ENCODE assay signal across 15 cellular contexts in the genomic region with DNA sequence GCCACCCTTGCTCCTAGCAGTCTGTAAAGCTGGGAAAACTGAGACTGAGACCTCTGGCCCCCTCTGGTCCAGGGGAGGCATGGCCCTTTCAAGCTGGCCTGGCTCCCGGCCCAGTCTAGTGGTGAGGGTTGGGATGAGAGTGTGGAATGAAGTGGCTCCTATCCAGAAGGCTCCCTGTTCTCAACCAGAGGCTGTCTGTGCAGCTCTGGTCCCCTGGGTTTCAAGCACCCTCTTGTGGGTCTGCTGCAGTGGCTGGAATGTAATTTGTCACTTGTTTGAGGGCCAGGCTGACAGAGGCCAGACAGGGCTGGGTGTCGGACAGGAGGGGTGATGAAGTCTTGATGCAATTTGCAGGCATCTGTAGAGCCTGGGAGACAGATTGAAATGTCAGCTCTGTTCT. TPM values are rescaled to one million over a fixed set of nuclear protein-coding genes. Genes with fewer than 3 reads are reported as not detected.
A peak's percentile ranks its signal among the peaks of the same experiment; 100 is the strongest.
DNase-seq lines count a peak whose midpoint lies in the region; ATAC-seq and TF ChIP-seq lines count a peak whose summit lies in the region.
"Had no signal": no experiment of that assay in that cellular context is flagged by ENCODE, and none has a peak within 500 bp of the region (broad histone marks: within the 10 kb centered on the region; RNA-seq: fewer than 3 reads in every experiment).

No MANE protein-coding gene starts in this region.

- peaks cover 0 to 3% (median 0%) of the 10 kb centered on the region in 8 donors for H3K9me3 Mint-ChIP-seq in CD4-positive, alpha-beta memory T cell
- no peaks in the 10 kb centered on the region for H3K9me3 Mint-ChIP-seq in activated naive CD8-positive, alpha-beta T cell treated with anti-CD3 and anti-CD28 coated beads for 36 hours

- peaks cover 31% of the 10 kb centered on the region for H3K4me1 ChIP-seq in body of pancreas
- no peaks in the 10 kb centered on the region for H3K4me1 ChIP-seq in CD4-positive, alpha-beta memory T cell (ENCODE audit: insufficient read depth, low read length)

- no peak for ATAC-seq in body of pancreas
- ATAC-seq: left lobe of liver had no signal

- no peak for TF ChIP-seq POLR2A in body of pancreas (IDR thresholded peaks at IDR 0.05)

- H3K27ac Mint-ChIP-seq in CD4-positive, alpha-beta memory T cell: peak overlapping the region in 1 of 7 donors; percentile 22
- no peak overlapping the region for H3K27ac Mint-ChIP-seq in activated naive CD8-positive, alpha-beta T cell treated with anti-CD3 and anti-CD28 coated beads for 36 hours

- CTCF ChIA-PET in BJ (lab: Yijun Ruan, JAX): interaction anchor here (0.6 to 9.1 kb wide), 10 partner anchors 8 to 147 kb away, joined by 3 to 139 read pairs (median 4); no protein-coding TSS in a partner anchor
- CTCF ChIA-PET in CD4-positive, alpha-beta memory T cell (lab: Charles Lee; ENCODE audit: partially characterized antibody): interaction anchor here (0.7 to 2.9 kb wide), 4 partner anchors 8 to 150 kb away, joined by 3 to 16 read pairs (median 3); no protein-coding TSS in a partner anchor

- H3K27ac ChIP-seq in body of pancreas: no peak overlapping the region
- no peak overlapping the region for H3K27ac ChIP-seq in CD4-positive, alpha-beta memory T cell (ENCODE audit: low read depth, low read length)
- H3K27ac ChIP-seq: esophagus squamous epithelium, thoracic aorta had no signal

- H3K4me3 ChIP-seq in BJ (ENCODE audit: low read depth, low read length) (no peak overlapping the region), body of pancreas (no peak overlapping the region)
- H3K4me3 ChIP-seq in CD4-positive, alpha-beta memory T cell (ENCODE audit: low read length in 2 of 2): no peak overlapping the region
- H3K4me3 ChIP-seq: esophagus squamous epithelium, thoracic aorta had no signal

- POLR2A ChIA-PET in BJ (lab: Charles Lee): no interaction called here
- POLR2A ChIA-PET in CD4-positive, alpha-beta memory T cell (lab: Charles Lee; ENCODE audit: partially characterized antibody): no interaction called here

- H3K27me3 Mint-ChIP-seq in CD4-positive, alpha-beta memory T cell: peaks cover 0 to 6% of the 10 kb centered on the region in 2 donors
- H3K27me3 Mint-ChIP-seq in activated naive CD8-positive, alpha-beta T cell treated with anti-CD3 and anti-CD28 coated beads for 36 hours: no peaks in the 10 kb centered on the region

- H3K4me3 Mint-ChIP-seq in CD4-positive, alpha-beta memory T cell: no peak overlapping the region
- H3K4me3 Mint-ChIP-seq in activated naive CD8-positive, alpha-beta T cell treated with anti-CD3 and anti-CD28 coated beads for 36 hours: no peak overlapping the region

- TF ChIP-seq CTCF in BJ (IDR thresholded peaks at IDR 0.05; ENCODE audit: insufficient read depth, low read depth, low read length): peak; percentile 31; the same call in 1 of the 2 replicates
- TF ChIP-seq CTCF in body of pancreas (IDR thresholded peaks at IDR 0.05): no peak

- DNase-seq in BJ (ENCODE audit: low read depth) (no peak), NCI-H1105 (lab: John Stamatoyannopoulos, UW) (peak; percentile 33), body of pancreas (peak in 3 of 4 donors; percentile 26 to 49 (median 31)), islet precursor cell (peak; percentile 88), HUDEP-2 (lab: John Stamatoyannopoulos, UW; ENCODE audit: unreplicated experiment in 76 of 76) (no peak)
- DNase-seq in stimulated activated CD4-positive, alpha-beta T cell treated with anti-CD3 and anti-CD28 coated beads, Interleukin-4, amount 100 ng/mL, for 4 hours: no peak
- DNase-seq in CD4-positive, alpha-beta memory T cell: no peak
- DNase-seq in activated naive CD8-positive, alpha-beta T cell treated with anti-CD3 and anti-CD28 coated beads for 36 hours: no peak
- DNase-seq: Caco-2, esophagus squamous epithelium, NCI-H1048 had no signal

- H3K27me3 ChIP-seq in BJ (ENCODE audit: control insufficient read depth, insufficient read depth, low read length) (peaks cover 27% of the 10 kb centered on the region), body of pancreas (no peaks in the 10 kb centered on the region)
- H3K27me3 ChIP-seq in CD4-positive, alpha-beta memory T cell (ENCODE audit: insufficient read depth, low read length): no peaks in the 10 kb centered on the region

- H3K36me3 ChIP-seq in BJ (ENCODE audit: control insufficient read depth, insufficient read depth, low read length) (no peaks in the 10 kb centered on the region), body of pancreas (replicated peaks in 1 of 2; ENCODE audit: insufficient read depth in 1 of 2, low read depth in 2 of 2) (no peaks in the 10 kb centered on the region)
- no peaks in the 10 kb centered on the region for H3K36me3 ChIP-seq in CD4-positive, alpha-beta memory T cell (ENCODE audit: insufficient read depth, low read length)
- H3K36me3 ChIP-seq: esophagus squamous epithelium, thoracic aorta had no signal

- no peaks in the 10 kb centered on the region for H3K36me3 Mint-ChIP-seq in CD4-positive, alpha-beta memory T cell
- H3K36me3 Mint-ChIP-seq in activated naive CD8-positive, alpha-beta T cell treated with anti-CD3 and anti-CD28 coated beads for 36 hours: no peaks in the 10 kb centered on the region

- peaks cover 0 to 1% (median 0%) of the 10 kb centered on the region in 4 donors for H3K4me1 Mint-ChIP-seq in CD4-positive, alpha-beta memory T cell
- H3K4me1 Mint-ChIP-seq in activated naive CD8-positive, alpha-beta T cell treated with anti-CD3 and anti-CD28 coated beads for 36 hours: peaks cover 2% of the 10 kb centered on the region

- H3K9me3 ChIP-seq in body of pancreas: no peaks in the 10 kb centered on the region
- no peaks in the 10 kb centered on the region for H3K9me3 ChIP-seq in CD4-positive, alpha-beta memory T cell (ENCODE audit: control insufficient read depth in 1 of 2, low read length in 2 of 2)
- H3K9me3 ChIP-seq: Caco-2, esophagus squamous epithelium, thoracic aorta had no signal

- intact Hi-C loops in body of pancreas (cut with DNase I): no loop called here
- intact Hi-C loops in CD4-positive, alpha-beta memory T cell (cut with micrococcal nuclease): no loop called here

- 64 to 83% methylated on average over 1 to 2 of the region's 2 CpGs for WGBS in body of pancreas, 2 donors

RNA-seq across cellular contexts. Expression of gene PHF12, which starts 22.1 kb away (rescaled TPM):
- polyA plus RNA-seq in BJ (2011; rRNA removed): 10.4 and 16.5 TPM in 2 replicates
- 40.5 and 42.1 TPM in 2 replicates for polyA minus RNA-seq in BJ (2011; rRNA and poly(A)+ RNA removed)
- 10 to 100 TPM; 22.1 to 56.4 TPM for total RNA-seq in body of pancreas
- total RNA-seq in CD4-positive, alpha-beta memory T cell: 100 to 1,000 TPM; 125 to 135 TPM
- 10 to 100 TPM in 1 of 2 donors, 1 to 10 TPM in 1; 5.0 to 12.7 TPM for polyA plus RNA-seq in CD4-positive, alpha-beta memory T cell
- 10 to 100 TPM; 41.4 to 45.7 TPM for total RNA-seq in activated naive CD8-positive, alpha-beta T cell treated with anti-CD3 and anti-CD28 coated beads for 36 hours

RNA-seq across cellular contexts. Expression of gene SEZ6, which starts 32.4 kb away (rescaled TPM):
- polyA plus RNA-seq in BJ (2011; rRNA removed): not detected in 2 replicates
- polyA minus RNA-seq in BJ (2011; rRNA and poly(A)+ RNA removed): not detected in 2 replicates
- total RNA-seq in body of pancreas: not detected
- not detected for total RNA-seq in CD4-positive, alpha-beta memory T cell
- under 1 TPM; 0.41 to 0.81 TPM for polyA plus RNA-seq in CD4-positive, alpha-beta memory T cell
- total RNA-seq in activated naive CD8-positive, alpha-beta T cell treated with anti-CD3 and anti-CD28 coated beads for 36 hours: not detected
- total RNA-seq: bronchial epithelial cell, Caco-2, esophagus squamous epithelium, left lobe of liver, pulmonary artery endothelial cell, thoracic aorta had no signal

Comparison
In these comparisons a context has a peak if more than half of its experiments do, and no peak if none do; other contexts are left out.
1. DNase-seq: peak in NCI-H1105 (single experiment), body of pancreas (3 of 4) and islet precursor cell (single experiment); none in BJ (single experiment), stimulated activated CD4-positive, alpha-beta T cell treated with anti-CD3 and anti-CD28 coated beads, Interleukin-4, amount 100 ng/mL, for 4 hours (0 of 2), CD4-positive, alpha-beta memory T cell (0 of 5), activated naive CD8-positive, alpha-beta T cell treated with anti-CD3 and anti-CD28 coated beads for 36 hours (single experiment) and HUDEP-2 (0 of 76).